8 cellular contexts compared by ENCODE assay signal in genomic region chr17:48054238-48055185, GRCh38. TPM values are rescaled to one million over a fixed set of nuclear protein-coding genes. Genes with fewer than 3 reads are reported as not detected.
DNase-seq lines count a peak whose midpoint lies in the region; ATAC-seq and TF ChIP-seq lines count a peak whose summit lies in the region.

No MANE protein-coding gene starts in this region.

- no peak for TF ChIP-seq CTCF in breast epithelium (IDR thresholded peaks at IDR 0.05)

- peak; percentile 73 for DNase-seq in ELR (ENCODE audit: low read depth)
- peak; percentile 95 for DNase-seq in NCI-H2171 treated with DMSO at 0.1 percent for 48 hours (lab: John Stamatoyannopoulos, UW)
- DNase-seq in breast epithelium (ENCODE audit: low spot score in 2 of 2), result peak; percentile 69 to 83
- peak; percentile 95 for DNase-seq in iris pigment epithelial cell (ENCODE audit: low read depth)

- H3K4me3 ChIP-seq in breast epithelium (peak overlapping the region; percentile 40 to 77 (median 71)), skin epidermis (peak overlapping the region in 6 of 7 experiments; percentile 11 to 36 (median 19))

- intact Hi-C loops in breast epithelium (cut with DNase I; ENCODE audit: low total_unique reads), result loop anchor here (5.0 kb wide), 1 partner anchor 668 kb away; the partner anchor contains the start of genes PRAC1 and PRAC2

- H3K27ac ChIP-seq in breast epithelium (peak overlapping the region; percentile 92 to 96), skin epidermis (peak overlapping the region in 17 of 21 experiments; percentile 23 to 98 (median 72))

- no peaks in the 10 kb centered on the region for H3K9me3 ChIP-seq in breast epithelium

- TF ChIP-seq POLR2A in breast epithelium (IDR thresholded peaks at IDR 0.05), result no peak

- peaks cover 7% of the 10 kb centered on the region for H3K36me3 ChIP-seq in breast epithelium

- H3K27me3 ChIP-seq in breast epithelium, result no peaks in the 10 kb centered on the region

- no peak for ATAC-seq in GM19023 (IDR thresholded peaks at IDR 0.05; ENCODE audit: unreplicated experiment)
- no peak for ATAC-seq in GM19328 (IDR thresholded peaks at IDR 0.05; ENCODE audit: unreplicated experiment)
- no peak for ATAC-seq in HG02973 (IDR thresholded peaks at IDR 0.05; ENCODE audit: unreplicated experiment)

- H3K4me1 ChIP-seq in breast epithelium, result peaks cover 37 to 40% of the 10 kb centered on the region in 2 donors

RNA-seq across cellular contexts. Expression of gene NFE2L1, which starts 6.4 kb away (rescaled TPM):
- total RNA-seq in breast epithelium, result 100 to 1,000 TPM in 2 of 3 donors, 10 to 100 TPM in 1; 96.4 to 278 (median 106) TPM

RNA-seq across cellular contexts. Expression of gene COPZ2, which starts 16.9 kb away (rescaled TPM):
- total RNA-seq in breast epithelium, result 10 to 100 TPM; 16.4 to 97.9 (median 23.3) TPM

RNA-seq across cellular contexts. Expression of gene CBX1, which starts 46.8 kb away (rescaled TPM):
- 10 to 100 TPM; 29.0 to 45.8 (median 45.2) TPM for total RNA-seq in breast epithelium

RNA-seq across cellular contexts. Expression of gene SNX11, which starts 53.1 kb away (rescaled TPM):
- total RNA-seq in breast epithelium, result 10 to 100 TPM; 13.4 to 19.7 (median 14.2) TPM
